2 cellular contexts compared by ENCODE assay signal in the genomic region with DNA sequence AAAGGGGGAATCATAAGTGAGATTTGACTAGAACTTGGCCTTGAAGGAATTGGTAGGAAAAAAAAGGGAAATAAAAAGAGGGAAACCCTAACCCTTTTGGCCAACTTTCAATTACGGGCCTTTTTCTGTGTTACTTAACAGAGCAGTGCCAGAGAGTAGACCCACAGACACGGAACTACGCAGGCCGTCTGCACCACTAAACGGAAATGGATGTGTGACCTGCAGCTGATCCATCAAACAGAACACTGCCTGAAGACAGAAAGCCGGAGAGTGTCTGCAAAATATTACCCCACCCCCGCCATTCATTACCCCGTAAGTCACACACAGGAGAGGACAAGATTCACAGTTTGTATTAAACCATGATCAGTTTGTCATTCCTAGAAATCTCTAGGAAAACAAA.
TF ChIP-seq lines count a peak whose summit lies in the region.

No MANE protein-coding gene starts in this region.

TF ChIP-seq in SK-N-SH, 30 proteins besides CTCF, POLR2A, EP300 and RAD21 (continued from another document):
- TF ChIP-seq MXI1 (IDR thresholded peaks at IDR 0.05; ENCODE audit: low read depth, low read length) (no peak), NRF1 (IDR thresholded peaks at IDR 0.05; ENCODE audit: low read depth, low read length) (no peak), MEF2A (IDR thresholded peaks at IDR 0.05; ENCODE audit: borderline replicate concordance, low read depth) (no peak), TEAD4 (IDR thresholded peaks at IDR 0.05; ENCODE audit: borderline replicate concordance, insufficient read depth) (no peak), NFIC (IDR thresholded peaks at IDR 0.05; ENCODE audit: borderline replicate concordance) (no peak), FOSL2 (IDR thresholded peaks at IDR 0.05; ENCODE audit: borderline replicate concordance, low read depth) (no peak), FOXM1 (IDR thresholded peaks at IDR 0.05; ENCODE audit: low read depth) (no peak), CHD2 (IDR thresholded peaks at IDR 0.05; ENCODE audit: low read length, partially characterized antibody) (peak; percentile 62), RFX5 (IDR thresholded peaks at IDR 0.05; ENCODE audit: low read length) (no peak), GATA2 (CRISPR knock-in tag; IDR thresholded peaks at IDR 0.05) (no peak; the same call in 1 of the 2 replicates), ZBTB33 (IDR thresholded peaks at IDR 0.05; ENCODE audit: borderline replicate concordance, low read depth) (no peak), FOXJ3 (CRISPR knock-in tag; IDR thresholded peaks at IDR 0.05) (0 out of 2 replicates have a peak, but pooled peaks have one; percentile 48), TAF1 (IDR thresholded peaks at IDR 0.05; ENCODE audit: borderline replicate concordance, low read depth, low read length) (no peak), MAX (IDR thresholded peaks at IDR 0.05; ENCODE audit: low read depth) (no peak)
TF ChIP-seq in SK-N-SH: peak in this region for 3.

TF ChIP-seq in WTC11, 78 proteins besides CTCF, POLR2A, EP300 and RAD21 (continued from another document):
- TF ChIP-seq, protein P1, sequence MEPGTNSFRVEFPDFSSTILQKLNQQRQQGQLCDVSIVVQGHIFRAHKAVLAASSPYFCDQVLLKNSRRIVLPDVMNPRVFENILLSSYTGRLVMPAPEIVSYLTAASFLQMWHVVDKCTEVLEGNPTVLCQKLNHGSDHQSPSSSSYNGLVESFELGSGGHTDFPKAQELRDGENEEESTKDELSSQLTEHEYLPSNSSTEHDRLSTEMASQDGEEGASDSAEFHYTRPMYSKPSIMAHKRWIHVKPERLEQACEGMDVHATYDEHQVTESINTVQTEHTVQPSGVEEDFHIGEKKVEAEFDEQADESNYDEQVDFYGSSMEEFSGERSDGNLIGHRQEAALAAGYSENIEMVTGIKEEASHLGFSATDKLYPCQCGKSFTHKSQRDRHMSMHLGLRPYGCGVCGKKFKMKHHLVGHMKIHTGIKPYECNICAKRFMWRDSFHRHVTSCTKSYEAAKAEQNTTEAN (CRISPR knock-in tag; IDR thresholded peaks at IDR 0.05), result no peak
- TF ChIP-seq NR3C1 (CRISPR knock-in tag; conservative IDR thresholded peaks at IDR 0.05; ENCODE audit: low read depth) (no peak), PREB (CRISPR knock-in tag; IDR thresholded peaks at IDR 0.05; ENCODE audit: borderline replicate concordance) (no peak)
